ENCODE assay signal across 10 cellular contexts in genomic region chr13:88675997-88676396, GRCh38.
"Had no signal": no experiment of that assay in that cellular context is flagged by ENCODE, and none has a peak within 500 bp of the region (broad histone marks: within the 10 kb centered on the region; RNA-seq: fewer than 3 reads in every experiment).

No MANE protein-coding gene starts in this region.

- ATAC-seq: GM23338, HCT116 had no signal

- H2AFZ ChIP-seq: GM23248, GM23338 had no signal

- DNase-seq: GM23248, GOT3, H7, H9, HCEC 1CT, HFFc6 had no signal

- H3K9me3 ChIP-seq: HAP-1 had no signal

- H3K4me2 ChIP-seq: GM23338 had no signal

- H3K4me3 Mint-ChIP-seq: GM23338, H9, HFFc6 had no signal

- H3K4me3 ChIP-seq: GM23248, GM23338, HAP-1 had no signal

- H3K9ac ChIP-seq: GM23248 had no signal

- H3K27ac ChIP-seq: GM23248 had no signal

- H3K9me3 Mint-ChIP-seq: GM23338, H9 had no signal

- H3K4me1 ChIP-seq: HAP-1 had no signal

- H3K27ac Mint-ChIP-seq: GM23338, H9, HFFc6 had no signal

- H3K36me3 ChIP-seq: HAP-1 had no signal

- FAIRE-seq: H1 had no signal

- H3K4me1 Mint-ChIP-seq: GM23338, H9 had no signal
